18 cellular contexts compared by ENCODE assay signal in the genomic region with DNA sequence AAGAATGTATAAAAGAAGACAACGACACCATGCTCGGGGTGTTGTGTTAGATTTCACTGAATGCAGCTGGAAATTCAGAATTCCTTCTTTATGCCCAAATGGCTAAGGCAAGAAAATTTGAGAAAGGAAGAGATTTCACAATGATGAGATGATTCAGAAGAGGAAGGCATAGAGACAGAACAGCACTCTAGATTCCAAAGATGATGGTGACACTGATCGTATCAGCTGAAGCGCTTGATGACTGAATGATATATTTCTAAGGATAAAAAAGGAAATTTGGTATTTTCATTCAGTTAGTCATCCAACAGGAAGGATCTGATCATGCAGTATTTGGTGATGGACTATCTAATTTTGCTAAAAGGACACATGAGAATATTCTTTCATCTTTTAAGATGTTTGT.
"Had no signal": no experiment of that assay in that cellular context is flagged by ENCODE, and none has a peak within 500 bp of the region (broad histone marks: within the 10 kb centered on the region; RNA-seq: fewer than 3 reads in every experiment).

No MANE protein-coding gene starts in this region.

- H3K4me2 ChIP-seq: PC-9 had no signal

- H3K36me3 ChIP-seq: ascending aorta, WERI-Rb-1 had no signal

- H3K4me1 ChIP-seq: ascending aorta, body of pancreas had no signal

- H2AFZ ChIP-seq: PC-9 had no signal

- ATAC-seq: activated CD8-positive, alpha-beta T cell treated with anti-CD3 and anti-CD28 coated beads, Interleukin-2, amount 10 ng/mL, durations not matched to agents 7 days and 5 days; activated naive CD8-positive, alpha-beta T cell treated with anti-CD3 and anti-CD28 coated beads, Interleukin-2, amount 50 U/mL, for 24 hours; body of pancreas had no signal

- H3K4me3 ChIP-seq: ascending aorta, body of pancreas, PC-9 had no signal

- H3K27me3 ChIP-seq: ascending aorta, body of pancreas had no signal

- DNase-seq: activated CD4-positive, alpha-beta T cell treated with anti-CD3 and anti-CD28 coated beads for 4 hours; activated CD8-positive, alpha-beta memory T cell treated with anti-CD3 and anti-CD28 coated beads, Interleukin-2, amount 50 U/mL, for 48 hours; activated CD8-positive, alpha-beta T cell treated with anti-CD3 and anti-CD28 coated beads, Interleukin-2, amount 10 ng/mL, durations not matched to agents 7 days and 5 days; activated naive CD8-positive, alpha-beta T cell treated with anti-CD3 and anti-CD28 coated beads, Interleukin-2, amount 50 U/mL, for 24 hours; activated T-cell treated with anti-CD3 and anti-CD28 coated beads, Interleukin-2, amount 50 U/mL, for 1 hour; amniotic stem cell; body of pancreas; MM.1S; NCI-H1105 treated with DMSO at 0.1 percent for 48 hours; NCI-H1436 treated with DMSO at 0.1 percent for 48 hours; NCI-H187; NCI-H2081; NCI-H524; PC-9; SIG-M5; T-helper 1 cell; WERI-Rb-1 had no signal

- H3K27ac ChIP-seq: ascending aorta, body of pancreas, PC-9, WERI-Rb-1 had no signal
